ENCODE assay signal across 26 cellular contexts in the genomic region with DNA sequence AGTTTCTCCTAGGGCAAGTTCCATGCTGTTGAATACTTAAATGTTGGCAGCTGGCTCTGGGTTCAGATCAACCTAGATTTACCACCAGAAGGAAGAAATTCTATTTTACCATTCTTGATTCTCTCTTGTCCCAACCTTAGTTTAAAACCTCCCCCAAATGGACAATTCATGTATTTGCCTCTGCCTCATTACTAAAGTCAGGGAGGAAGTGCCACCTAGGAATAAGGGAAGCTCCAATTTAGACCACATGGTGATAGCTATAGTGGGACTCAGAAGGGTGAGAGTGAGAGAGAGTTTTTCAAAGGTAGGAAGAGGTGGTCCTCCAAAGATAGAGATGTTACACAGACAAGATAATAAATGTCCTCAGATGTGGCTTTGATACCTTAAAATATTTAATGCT.
"Had no signal": no experiment of that assay in that cellular context is flagged by ENCODE, and none has a peak within 500 bp of the region (broad histone marks: within the 10 kb centered on the region; RNA-seq: fewer than 3 reads in every experiment).

No MANE protein-coding gene starts in this region.

- H3K27me3 ChIP-seq: esophagus squamous epithelium, heart right ventricle, ovary, sigmoid colon, tibial nerve, upper lobe of left lung, uterus had no signal

- H3K9me3 Mint-ChIP-seq: effector memory CD8-positive, alpha-beta T cell; natural killer cell; stimulated activated effector memory CD8-positive, alpha-beta T cell treated with anti-CD3 and anti-CD28 coated beads, Interleukin-12 subunit alpha, Interleukin-12 subunit beta, amount 100 ng/mL, for 72 hours had no signal

- H3K27me3 Mint-ChIP-seq: effector memory CD8-positive, alpha-beta T cell had no signal

- H3K4me3 ChIP-seq: esophagus squamous epithelium, heart right ventricle, lower lobe of right lung, ovary, psoas muscle, sigmoid colon, thoracic aorta, tibial nerve, upper lobe of left lung, uterus had no signal

- DNase-seq: cortex of kidney; effector memory CD8-positive, alpha-beta T cell; erythroblast; esophagus squamous epithelium; foreskin melanocyte; glutamatergic neuron; heart right ventricle; hippocampal formation; left colon; left ventricle myocardium superior; lower lobe of right lung; natural killer cell; occipital lobe; ovary; posterior cingulate gyrus; psoas muscle; right cardiac atrium; sigmoid colon; stimulated activated CD4-positive, alpha-beta T cell treated with anti-CD3 and anti-CD28 coated beads, Interleukin-2, amount 100 ng/mL, for 24 hours; stimulated activated CD4-positive, alpha-beta T cell treated with anti-CD3 and anti-CD28 coated beads, Interleukin-4, amount 100 ng/mL, for 24 hours; stimulated activated naive CD8-positive, alpha-beta T cell treated with anti-CD3 and anti-CD28 coated beads, Interleukin-15, Interleukin-2, amounts not matched to agents 100 U/mL and 50 U/mL, for 24 hours; upper lobe of left lung; uterus had no signal

- H3K27ac ChIP-seq: esophagus squamous epithelium, heart right ventricle, lower lobe of right lung, ovary, psoas muscle, sigmoid colon, thoracic aorta, tibial nerve, upper lobe of left lung, uterus had no signal

- H3K9me3 ChIP-seq: esophagus squamous epithelium, heart right ventricle, lower lobe of right lung, ovary, psoas muscle, sigmoid colon, thoracic aorta, tibial nerve, upper lobe of left lung, uterus had no signal

- H3K36me3 ChIP-seq: esophagus squamous epithelium, heart right ventricle, lower lobe of right lung, ovary, sigmoid colon, thoracic aorta, tibial nerve, upper lobe of left lung, uterus had no signal

- H3K4me3 Mint-ChIP-seq: effector memory CD8-positive, alpha-beta T cell; natural killer cell; stimulated activated effector memory CD8-positive, alpha-beta T cell treated with anti-CD3 and anti-CD28 coated beads, Interleukin-12 subunit alpha, Interleukin-12 subunit beta, amount 100 ng/mL, for 72 hours had no signal

- H3K36me3 Mint-ChIP-seq: natural killer cell; stimulated activated effector memory CD8-positive, alpha-beta T cell treated with anti-CD3 and anti-CD28 coated beads, Interleukin-12 subunit alpha, Interleukin-12 subunit beta, amount 100 ng/mL, for 72 hours had no signal

- H3K4me1 Mint-ChIP-seq: natural killer cell; stimulated activated effector memory CD8-positive, alpha-beta T cell treated with anti-CD3 and anti-CD28 coated beads, Interleukin-12 subunit alpha, Interleukin-12 subunit beta, amount 100 ng/mL, for 72 hours had no signal

- H3K27ac Mint-ChIP-seq: effector memory CD8-positive, alpha-beta T cell; natural killer cell; stimulated activated effector memory CD8-positive, alpha-beta T cell treated with anti-CD3 and anti-CD28 coated beads, Interleukin-12 subunit alpha, Interleukin-12 subunit beta, amount 100 ng/mL, for 72 hours had no signal

- H3K4me1 ChIP-seq: esophagus squamous epithelium, heart right ventricle, lower lobe of right lung, psoas muscle, tibial nerve, upper lobe of left lung, uterus had no signal

- ATAC-seq: effector memory CD8-positive, alpha-beta T cell; heart right ventricle; left colon; left ventricle myocardium superior; lower lobe of right lung; natural killer cell; psoas muscle; right cardiac atrium; stimulated activated effector memory CD8-positive, alpha-beta T cell treated with anti-CD3 and anti-CD28 coated beads, Interleukin-12 subunit alpha, Interleukin-12 subunit beta, amount 100 ng/mL, for 72 hours; stimulated activated naive CD8-positive, alpha-beta T cell treated with anti-CD3 and anti-CD28 coated beads, Interleukin-15, Interleukin-2, amounts not matched to agents 100 U/mL and 50 U/mL, for 24 hours had no signal
